1 cellular context compared by ENCODE assay signal in the genomic region with DNA sequence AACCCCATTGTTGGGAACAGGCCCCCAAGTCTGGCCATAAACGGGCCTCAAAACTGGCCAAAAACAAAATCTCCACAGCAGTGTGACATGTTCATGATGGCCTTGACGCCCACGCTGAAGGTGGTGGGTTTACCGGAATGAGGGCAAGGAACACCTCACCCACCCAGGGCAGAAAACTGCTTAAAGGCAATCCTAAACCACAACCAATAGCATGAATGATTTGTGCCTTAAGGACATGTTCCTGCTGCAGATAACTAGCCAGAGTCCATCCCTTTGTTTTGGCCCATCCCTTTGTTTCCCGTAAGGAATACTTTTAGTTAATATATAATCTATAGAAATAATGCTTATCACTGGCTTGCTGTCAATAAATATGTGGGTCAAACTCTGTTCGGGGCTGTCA.
TF ChIP-seq lines count a peak whose summit lies in the region.

No MANE protein-coding gene starts in this region.

TF ChIP-seq in IMR-90, 13 proteins besides CTCF, POLR2A, EP300 and RAD21 (continued from another document):
- TF ChIP-seq, protein P1, sequence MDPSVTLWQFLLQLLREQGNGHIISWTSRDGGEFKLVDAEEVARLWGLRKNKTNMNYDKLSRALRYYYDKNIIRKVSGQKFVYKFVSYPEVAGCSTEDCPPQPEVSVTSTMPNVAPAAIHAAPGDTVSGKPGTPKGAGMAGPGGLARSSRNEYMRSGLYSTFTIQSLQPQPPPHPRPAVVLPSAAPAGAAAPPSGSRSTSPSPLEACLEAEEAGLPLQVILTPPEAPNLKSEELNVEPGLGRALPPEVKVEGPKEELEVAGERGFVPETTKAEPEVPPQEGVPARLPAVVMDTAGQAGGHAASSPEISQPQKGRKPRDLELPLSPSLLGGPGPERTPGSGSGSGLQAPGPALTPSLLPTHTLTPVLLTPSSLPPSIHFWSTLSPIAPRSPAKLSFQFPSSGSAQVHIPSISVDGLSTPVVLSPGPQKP (IDR thresholded peaks at IDR 0.05; ENCODE audit: borderline replicate concordance, low read depth, low read length), result no peak
- TF ChIP-seq SMC3 (IDR thresholded peaks at IDR 0.05; ENCODE audit: low read depth, low read length) (no peak), MXI1 (IDR thresholded peaks at IDR 0.05; ENCODE audit: borderline replicate concordance, low read depth, low read length) (no peak), RFX5 (IDR thresholded peaks at IDR 0.05; ENCODE audit: low read depth, low read length) (no peak), RCOR1 (IDR thresholded peaks at IDR 0.05; ENCODE audit: insufficient replicate concordance, low read length) (no peak), MAFK (IDR thresholded peaks at IDR 0.05; ENCODE audit: low read depth, low read length) (no peak), BHLHE40 (IDR thresholded peaks at IDR 0.05; ENCODE audit: low read depth, low read length) (no peak), CEBPB (IDR thresholded peaks at IDR 0.05; ENCODE audit: low read depth, low read length) (no peak), MAZ (IDR thresholded peaks at IDR 0.05; ENCODE audit: borderline replicate concordance, low read depth, low read length) (no peak), CHD1 (IDR thresholded peaks at IDR 0.05; ENCODE audit: low read depth, low read length) (no peak)
- TF ChIP-seq, protein P2, sequence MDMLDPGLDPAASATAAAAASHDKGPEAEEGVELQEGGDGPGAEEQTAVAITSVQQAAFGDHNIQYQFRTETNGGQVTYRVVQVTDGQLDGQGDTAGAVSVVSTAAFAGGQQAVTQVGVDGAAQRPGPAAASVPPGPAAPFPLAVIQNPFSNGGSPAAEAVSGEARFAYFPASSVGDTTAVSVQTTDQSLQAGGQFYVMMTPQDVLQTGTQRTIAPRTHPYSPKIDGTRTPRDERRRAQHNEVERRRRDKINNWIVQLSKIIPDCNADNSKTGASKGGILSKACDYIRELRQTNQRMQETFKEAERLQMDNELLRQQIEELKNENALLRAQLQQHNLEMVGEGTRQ (IDR thresholded peaks at IDR 0.05; ENCODE audit: low read depth, low read length), result no peak
